20 cellular contexts compared by ENCODE assay signal in the genomic region with DNA sequence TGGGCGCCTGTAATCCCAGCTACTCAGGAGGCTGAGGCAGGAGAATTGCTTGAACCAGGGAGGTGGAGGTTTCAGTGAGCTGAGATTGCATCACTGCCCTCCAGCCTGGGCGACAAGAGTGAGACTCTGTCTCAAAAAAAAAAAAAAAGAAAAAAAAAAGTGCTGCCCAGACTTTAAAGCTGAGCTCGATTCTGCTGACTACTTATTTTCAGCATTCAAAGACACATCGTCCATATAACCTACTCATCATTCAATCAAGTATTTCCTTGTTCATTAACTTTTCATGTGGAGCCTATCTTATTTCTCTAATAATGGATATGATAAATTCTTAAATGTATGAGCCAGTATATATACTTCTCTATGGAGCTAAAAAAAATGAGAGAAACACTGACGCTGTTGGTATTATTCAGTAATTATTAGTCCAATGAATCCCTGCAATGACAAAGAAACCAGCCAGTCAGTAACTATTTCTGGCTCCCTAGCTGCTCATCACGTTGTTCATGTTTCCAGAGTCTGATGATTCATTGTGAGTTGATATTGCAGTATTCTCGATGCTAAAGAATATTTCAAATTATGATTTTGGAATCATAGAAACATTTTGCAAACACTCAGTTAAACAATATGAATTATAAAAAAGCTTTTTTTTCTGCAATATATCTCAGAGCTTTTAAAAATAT.
DNase-seq lines count a peak whose midpoint lies in the region; ATAC-seq and TF ChIP-seq lines count a peak whose summit lies in the region.
"Had no signal": no experiment of that assay in that cellular context is flagged by ENCODE, and none has a peak within 500 bp of the region (broad histone marks: within the 10 kb centered on the region; RNA-seq: fewer than 3 reads in every experiment).

No MANE protein-coding gene starts in this region.

- in situ Hi-C loops in brain microvascular endothelial cell (cut with HindIII; ENCODE audit: low pct_ligation_motif_present, low sequenced_read_pairs) = no loop called here

- no peaks in the 10 kb centered on the region for H3K36me3 ChIP-seq in breast epithelium
- no peaks in the 10 kb centered on the region for H3K36me3 ChIP-seq in brain microvascular endothelial cell (replicated peaks)
- no peaks in the 10 kb centered on the region for H3K36me3 ChIP-seq in endodermal cell (ENCODE audit: control insufficient read depth, insufficient read depth, low read length)
- H3K36me3 ChIP-seq: heart right ventricle had no signal

- DNase-seq in MCF 10A (ENCODE audit: unreplicated experiment) = peak; percentile 41
- no peak for DNase-seq in breast epithelium (ENCODE audit: low spot score in 2 of 2)
- peak; percentile 82 for DNase-seq in brain microvascular endothelial cell
- peak; percentile 15 for DNase-seq in fibroblast of villous mesenchyme (ENCODE audit: low read depth)
- peak; percentile 73 for DNase-seq in stromal cell of bone marrow (ENCODE audit: low read depth)
- DNase-seq in endodermal cell = no peak
- DNase-seq in effector memory CD8-positive, alpha-beta T cell = no peak
- DNase-seq in SKM-1 (lab: John Stamatoyannopoulos, UW; ENCODE audit: unreplicated experiment) = no peak
- DNase-seq: 8988T; activated B cell treated with CpG ODN at 0.5 μM for 24 hours; activated gamma-delta T cell; CD8-positive, alpha-beta memory T cell; heart right ventricle; mucosa of descending colon; NCI-H1105; occipital lobe; stimulated activated naive B cell treated with anti-CD40 and anti-IgM and Interleukin-4, amounts not matched to agents 10 μg/mL and 1 μg/mL and 100 μg/mL, for 72 hours had no signal

- intact Hi-C loops in MCF 10A (cut with micrococcal nuclease) (no loop called here), breast epithelium (cut with DNase I; ENCODE audit: low total_unique reads) (no loop called here)

- H3K36me3 Mint-ChIP-seq in MCF 10A (ENCODE audit: insufficient read depth, unreplicated experiment) (no peaks in the 10 kb centered on the region), endodermal cell (ENCODE audit: low read depth) (no peaks in the 10 kb centered on the region)
- H3K36me3 Mint-ChIP-seq in effector memory CD8-positive, alpha-beta T cell (ENCODE audit: insufficient read depth) = no peaks in the 10 kb centered on the region
- H3K36me3 Mint-ChIP-seq: brain; stimulated activated naive B cell treated with anti-CD40 and anti-IgM and Interleukin-4, amounts not matched to agents 10 μg/mL and 1 μg/mL and 100 μg/mL, for 72 hours had no signal

- TF ChIP-seq CTCF in MCF 10A (IDR thresholded peaks at IDR 0.05; ENCODE audit: unreplicated experiment) (no peak), breast epithelium (IDR thresholded peaks at IDR 0.05) (no peak), brain microvascular endothelial cell (IDR thresholded peaks at IDR 0.05; ENCODE audit: low read depth, low read length, missing control alignments) (no peak), fibroblast of villous mesenchyme (IDR thresholded peaks at IDR 0.05; ENCODE audit: insufficient read depth, low read depth, low read length) (no peak), endodermal cell (conservative IDR thresholded peaks at IDR 0.05) (no peak)

- POLR2A ChIA-PET in MCF 10A (lab: Yijun Ruan, JAX) = interaction anchor here (0.6 to 3.4 kb wide), 13 partner anchors 10 to 439 kb away, joined by 3 to 22 read pairs (median 4); a partner anchor contains a TSS

- H3K9me3 ChIP-seq in breast epithelium (no peaks in the 10 kb centered on the region), endodermal cell (ENCODE audit: control insufficient read depth, low read length) (no peaks in the 10 kb centered on the region)
- H3K9me3 ChIP-seq: heart right ventricle, mucosa of descending colon had no signal

- WGBS in endodermal cell (ENCODE audit: insufficient coverage in 1 of 2, insufficient read length in 1 of 2), 2 experiments = 89 to 94% methylated on average over 3 to 6 of the region's 7 CpGs

- H3K4me3 ChIP-seq in breast epithelium (no peak overlapping the region), brain microvascular endothelial cell (ENCODE audit: low read depth, low read length) (no peak overlapping the region), fibroblast of villous mesenchyme (ENCODE audit: low read depth, low read length) (no peak overlapping the region), endodermal cell (ENCODE audit: low read length) (no peak overlapping the region)
- H3K4me3 ChIP-seq: heart right ventricle, mucosa of descending colon had no signal

- H3K4me1 ChIP-seq in breast epithelium (no peaks in the 10 kb centered on the region), endodermal cell (ENCODE audit: control insufficient read depth, insufficient read depth, low read length) (no peaks in the 10 kb centered on the region)

- H3K4me3 Mint-ChIP-seq in MCF 10A (ENCODE audit: unreplicated experiment) (no peak overlapping the region), endodermal cell (no peak overlapping the region)
- no peak overlapping the region for H3K4me3 Mint-ChIP-seq in effector memory CD8-positive, alpha-beta T cell
- H3K4me3 Mint-ChIP-seq: activated B cell treated with CpG ODN at 0.5 μM for 24 hours; brain; CD8-positive, alpha-beta memory T cell; IgD-negative memory B cell; stimulated activated naive B cell treated with anti-CD40 and anti-IgM and Interleukin-4, amounts not matched to agents 10 μg/mL and 1 μg/mL and 100 μg/mL, for 72 hours had no signal

- no peak overlapping the region for H3K9ac ChIP-seq in endodermal cell (ENCODE audit: extremely low read depth, low read length, poor library complexity, severe bottlenecking)

- BruUV-seq in MCF 10A (replicated peaks; lab: Mats Ljungman, UMichigan) = no TSS peak

- no peak overlapping the region for H3K27ac ChIP-seq in breast epithelium
- H3K27ac ChIP-seq in brain microvascular endothelial cell = peak overlapping the region; percentile 55
- no peak overlapping the region for H3K27ac ChIP-seq in endodermal cell (ENCODE audit: low read depth, low read length)
- H3K27ac ChIP-seq: heart right ventricle had no signal

- no peak overlapping the region for H3K27ac Mint-ChIP-seq in MCF 10A (ENCODE audit: low read depth, unreplicated experiment)
- no peak overlapping the region for H3K27ac Mint-ChIP-seq in endodermal cell
- H3K27ac Mint-ChIP-seq in effector memory CD8-positive, alpha-beta T cell = peak overlapping the region in 1 of 2 donors; percentile 32
- H3K27ac Mint-ChIP-seq: activated B cell treated with CpG ODN at 0.5 μM for 24 hours; CD8-positive, alpha-beta memory T cell; IgD-negative memory B cell; stimulated activated naive B cell treated with anti-CD40 and anti-IgM and Interleukin-4, amounts not matched to agents 10 μg/mL and 1 μg/mL and 100 μg/mL, for 72 hours had no signal

- CTCF ChIA-PET in MCF 10A (lab: Yijun Ruan, JAX) = interaction anchor here (0.5 to 1.2 kb wide), 6 partner anchors 16 to 760 kb away, joined by 3 to 7 read pairs (median 4); no protein-coding TSS in a partner anchor

- H3K4me1 Mint-ChIP-seq in MCF 10A (ENCODE audit: insufficient read depth, unreplicated experiment) (no peaks in the 10 kb centered on the region), endodermal cell (peaks cover 4% of the 10 kb centered on the region)
- H3K4me1 Mint-ChIP-seq in effector memory CD8-positive, alpha-beta T cell (ENCODE audit: low read depth in 2 of 2) = peaks cover 3 to 19% of the 10 kb centered on the region in 2 donors
- H3K4me1 Mint-ChIP-seq: activated B cell treated with CpG ODN at 0.5 μM for 24 hours; brain; stimulated activated naive B cell treated with anti-CD40 and anti-IgM and Interleukin-4, amounts not matched to agents 10 μg/mL and 1 μg/mL and 100 μg/mL, for 72 hours had no signal

- H3K27me3 ChIP-seq in breast epithelium (no peaks in the 10 kb centered on the region), brain microvascular endothelial cell (replicated peaks) (no peaks in the 10 kb centered on the region), endodermal cell (ENCODE audit: control insufficient read depth, insufficient read depth, low read length, poor library complexity, severe bottlenecking) (no peaks in the 10 kb centered on the region)
- H3K27me3 ChIP-seq: heart right ventricle had no signal

- no peak for ATAC-seq in effector memory CD8-positive, alpha-beta T cell (replicated peaks)
- ATAC-seq: HCT116; heart right ventricle; mucosa of descending colon; stimulated activated naive B cell treated with anti-CD40 and anti-IgM and Interleukin-4, amounts not matched to agents 10 μg/mL and 1 μg/mL and 100 μg/mL, for 72 hours had no signal

- TF ChIP-seq POLR2A in breast epithelium (IDR thresholded peaks at IDR 0.05) = no peak

- no peaks in the 10 kb centered on the region for H3K9me3 Mint-ChIP-seq in MCF 10A (ENCODE audit: unreplicated experiment)
- peaks cover 5% of the 10 kb centered on the region for H3K9me3 Mint-ChIP-seq in endodermal cell
- no peaks in the 10 kb centered on the region for H3K9me3 Mint-ChIP-seq in effector memory CD8-positive, alpha-beta T cell
- H3K9me3 Mint-ChIP-seq: activated B cell treated with CpG ODN at 0.5 μM for 24 hours; brain; CD8-positive, alpha-beta memory T cell; IgD-negative memory B cell; stimulated activated naive B cell treated with anti-CD40 and anti-IgM and Interleukin-4, amounts not matched to agents 10 μg/mL and 1 μg/mL and 100 μg/mL, for 72 hours had no signal

- H3K27me3 Mint-ChIP-seq in MCF 10A (ENCODE audit: insufficient read depth, unreplicated experiment) = no peaks in the 10 kb centered on the region
- no peaks in the 10 kb centered on the region for H3K27me3 Mint-ChIP-seq in endodermal cell (ENCODE audit: insufficient read depth)
- H3K27me3 Mint-ChIP-seq in effector memory CD8-positive, alpha-beta T cell = no peaks in the 10 kb centered on the region
- H3K27me3 Mint-ChIP-seq: brain; CD8-positive, alpha-beta memory T cell; stimulated activated naive B cell treated with anti-CD40 and anti-IgM and Interleukin-4, amounts not matched to agents 10 μg/mL and 1 μg/mL and 100 μg/mL, for 72 hours had no signal

Comparison
In these comparisons a context has a peak if more than half of its experiments do, and no peak if none do; other contexts are left out.
1. DNase-seq: peak in MCF 10A (single experiment), brain microvascular endothelial cell (single experiment), fibroblast of villous mesenchyme (single experiment) and stromal cell of bone marrow (single experiment); none in breast epithelium (0 of 2), endodermal cell (single experiment), effector memory CD8-positive, alpha-beta T cell (0 of 3) and SKM-1 (single experiment).